In the genomic region with DNA sequence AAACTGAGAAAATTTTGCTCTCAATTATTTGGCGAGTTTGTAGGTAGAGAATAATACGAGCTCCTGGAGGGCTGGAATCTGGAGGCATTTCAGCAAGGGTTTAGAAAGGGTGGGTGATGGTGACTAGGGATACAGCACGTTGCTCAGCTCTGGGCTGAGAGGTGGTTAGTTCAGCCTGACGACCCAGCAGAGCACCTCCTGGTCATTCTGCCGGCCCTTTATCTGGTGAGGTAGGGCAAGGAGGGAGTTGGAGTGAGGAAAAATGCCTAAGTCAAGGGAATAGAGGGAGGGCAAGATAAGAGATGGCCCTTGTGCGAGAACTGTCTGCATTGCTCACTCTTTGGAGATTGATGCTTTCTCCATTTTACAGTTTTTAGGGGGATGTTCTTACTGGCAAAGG, we compare ENCODE assay signal across 17 cellular contexts. TPM values are rescaled to one million over a fixed set of nuclear protein-coding genes. Genes with fewer than 3 reads are reported as not detected.
DNase-seq lines count a peak whose midpoint lies in the region; ATAC-seq and TF ChIP-seq lines count a peak whose summit lies in the region.
"Had no signal": no experiment of that assay in that cellular context is flagged by ENCODE, and none has a peak within 500 bp of the region (broad histone marks: within the 10 kb centered on the region; RNA-seq: fewer than 3 reads in every experiment).

No MANE protein-coding gene starts in this region.

- ATAC-seq in SK-N-SH treated with all-trans-retinoic acid at 6 μM for 48 hours (no peak), HG03135 (IDR thresholded peaks at IDR 0.05; ENCODE audit: unreplicated experiment) (no peak)
- ATAC-seq: CD8-positive, alpha-beta T cell; HCT116; stimulated activated naive CD8-positive, alpha-beta T cell treated with anti-CD3 and anti-CD28 coated beads, Interleukin-15, amount 100 ng/mL, for 72 hours had no signal

- TF ChIP-seq EP300 in SK-N-SH (IDR thresholded peaks at IDR 0.05; ENCODE audit: borderline replicate concordance in 1 of 2, low read depth in 1 of 2, low read length in 1 of 2) (no peak), stomach (IDR thresholded peaks at IDR 0.05) (no peak)

- TF ChIP-seq POLR2A in stomach (IDR thresholded peaks at IDR 0.05): no peak

- H3K4me2 ChIP-seq in SK-N-SH: peak overlapping the region; percentile 24

- H3K27me3 ChIP-seq in SK-N-SH (ENCODE audit: insufficient read depth) (no peaks in the 10 kb centered on the region), SJCRH30 (no peaks in the 10 kb centered on the region), stomach (no peaks in the 10 kb centered on the region)

- peak overlapping the region; percentile 6; the same call in 1 of the 2 replicates for H3K9ac ChIP-seq in SK-N-SH

- intact Hi-C loops in stomach (cut with DNase I; ENCODE audit: low total_unique reads): loop anchor here (10.0 kb wide), 1 partner anchor 189 kb away; no protein-coding TSS in a partner anchor

- no peak overlapping the region for H2AFZ ChIP-seq in SK-N-SH (ENCODE audit: low read depth)

- POLR2A ChIA-PET in SK-N-SH (lab: Yijun Ruan, JAX): no interaction called here

- CTCF ChIA-PET in SK-N-SH (lab: Yijun Ruan, JAX): interaction anchor here (0.6 to 2.1 kb wide), 6 partner anchors 14 to 425 kb away, joined by 3 to 6 read pairs (median 4); no protein-coding TSS in a partner anchor

- H3F3A ChIP-seq in SK-N-SH (replicated peaks; ENCODE audit: insufficient read depth): peaks cover 46% of the 10 kb centered on the region

- H3K4me3 ChIP-seq in SK-N-SH (ENCODE audit: low read depth in 2 of 2, low read length in 1 of 2): no peak overlapping the region
- H3K4me3 ChIP-seq in SJCRH30: no peak overlapping the region
- H3K4me3 ChIP-seq in stomach: no peak overlapping the region

- H3K27ac ChIP-seq in SK-N-SH (ENCODE audit: low read depth in 2 of 2, low read length in 1 of 2) (peak overlapping the region; percentile 31 to 99), SJCRH30 (peak overlapping the region; percentile 91; the same call in 1 of the 2 replicates), stomach (peak overlapping the region in 4 of 5 donors; percentile 5 to 85 (median 70))

- H3K4me1 ChIP-seq in SK-N-SH (ENCODE audit: control insufficient read depth in 1 of 2, insufficient read depth in 2 of 2, low read depth in 1 of 2, low read length in 1 of 2) (peaks cover 43 to 68% of the 10 kb centered on the region in 2 experiments), SJCRH30 (peaks cover 47% of the 10 kb centered on the region), stomach (peaks cover 17 to 83% (median 56%) of the 10 kb centered on the region in 4 donors)

- H4K20me1 ChIP-seq in SK-N-SH (ENCODE audit: insufficient read depth): no peaks in the 10 kb centered on the region

- TF ChIP-seq RAD21 in SK-N-SH (IDR thresholded peaks at IDR 0.05; ENCODE audit: low read length): no peak

- no peaks in the 10 kb centered on the region for H3K36me3 ChIP-seq in SK-N-SH (replicated peaks in 1 of 2; ENCODE audit: control insufficient read depth in 1 of 2, insufficient read depth in 2 of 2, low read length in 1 of 2)
- H3K36me3 ChIP-seq in SJCRH30: no peaks in the 10 kb centered on the region; the same call in 1 of the 2 replicates
- peaks cover 0 to 10% (median 7%) of the 10 kb centered on the region in 4 donors for H3K36me3 ChIP-seq in stomach

- no peak for TF ChIP-seq CTCF in SK-N-SH (IDR thresholded peaks at IDR 0.05)
- no peak for TF ChIP-seq CTCF in stomach (IDR thresholded peaks at IDR 0.05)

- DNase-seq in SK-N-SH (no peak), SJCRH30 (no peak), kidney glomerular epithelial cell (lab: John Stamatoyannopoulos, UW) (peak; percentile 31), stomach (no peak), NCI-H526 treated with DMSO at 0.1 percent for 48 hours (lab: John Stamatoyannopoulos, UW) (no peak)
- no peak for DNase-seq in stimulated activated naive CD4-positive, alpha-beta T cell treated with Interleukin-2 at 50 U/mL for 16 hours (lab: John Stamatoyannopoulos, UW)
- DNase-seq: activated CD8-positive, alpha-beta memory T cell treated with anti-CD3 and anti-CD28 coated beads, Interleukin-2, amount 50 U/mL, for 4 hours; activated naive CD4-positive, alpha-beta T cell treated with anti-CD3 and anti-CD28 coated beads, Interleukin-2, amount 50 U/mL, for 16 hours; central memory CD4-positive, alpha-beta T cell; NCI-H146; occipital lobe; small intestine; stimulated activated naive CD8-positive, alpha-beta T cell treated with anti-CD3 and anti-CD28 coated beads, Interleukin-15, amount 100 ng/mL, for 72 hours had no signal

- H3K9me2 ChIP-seq in SK-N-SH: no peaks in the 10 kb centered on the region

- peaks cover 91% of the 10 kb centered on the region for H3K79me2 ChIP-seq in SK-N-SH (ENCODE audit: insufficient read depth)

- H3K9me3 ChIP-seq in SK-N-SH: no peaks in the 10 kb centered on the region
- no peaks in the 10 kb centered on the region for H3K9me3 ChIP-seq in SJCRH30 (replicated peaks)
- no peaks in the 10 kb centered on the region for H3K9me3 ChIP-seq in stomach

- 90% methylated on average over 6 of the region's 6 CpGs for WGBS in SK-N-SH (ENCODE audit: low lambda C conversion rate)
- WGBS in stomach, 5 donors: 52 to 69% (median 61%) methylated on average over 6 of the region's 6 CpGs

TF ChIP-seq in SK-N-SH, 30 proteins besides CTCF, POLR2A, EP300 and RAD21 (continues in another document):
- TF ChIP-seq MEF2A (IDR thresholded peaks at IDR 0.05; ENCODE audit: borderline replicate concordance, low read depth): no peak
- no peak for TF ChIP-seq MXI1 (IDR thresholded peaks at IDR 0.05; ENCODE audit: low read depth, low read length)
- no peak for TF ChIP-seq TCF12 (IDR thresholded peaks at IDR 0.05)
- no peak for TF ChIP-seq SIN3A (IDR thresholded peaks at IDR 0.05; ENCODE audit: borderline replicate concordance, low read depth, low read length)
- TF ChIP-seq TEAD4 (IDR thresholded peaks at IDR 0.05; ENCODE audit: borderline replicate concordance, insufficient read depth): no peak
- no peak for TF ChIP-seq ELF1 (IDR thresholded peaks at IDR 0.05)
- TF ChIP-seq GATA2 (CRISPR knock-in tag; IDR thresholded peaks at IDR 0.05): no peak
- TF ChIP-seq, protein P1, sequence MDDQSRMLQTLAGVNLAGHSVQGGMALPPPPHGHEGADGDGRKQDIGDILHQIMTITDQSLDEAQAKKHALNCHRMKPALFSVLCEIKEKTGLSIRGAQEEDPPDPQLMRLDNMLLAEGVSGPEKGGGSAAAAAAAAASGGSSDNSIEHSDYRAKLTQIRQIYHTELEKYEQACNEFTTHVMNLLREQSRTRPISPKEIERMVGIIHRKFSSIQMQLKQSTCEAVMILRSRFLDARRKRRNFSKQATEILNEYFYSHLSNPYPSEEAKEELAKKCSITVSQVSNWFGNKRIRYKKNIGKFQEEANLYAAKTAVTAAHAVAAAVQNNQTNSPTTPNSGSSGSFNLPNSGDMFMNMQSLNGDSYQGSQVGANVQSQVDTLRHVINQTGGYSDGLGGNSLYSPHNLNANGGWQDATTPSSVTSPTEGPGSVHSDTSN (IDR thresholded peaks at IDR 0.05): no peak
- TF ChIP-seq NFIC (IDR thresholded peaks at IDR 0.05; ENCODE audit: borderline replicate concordance): no peak
- TF ChIP-seq TAF1 (IDR thresholded peaks at IDR 0.05; ENCODE audit: borderline replicate concordance, low read depth, low read length): no peak

TF ChIP-seq in SK-N-SH treated with all-trans-retinoic acid at 6 μM for 48 hours, 23 proteins besides CTCF, POLR2A, EP300 and RAD21:
- no peak for TF ChIP-seq BACH2 (CRISPR knock-in tag; IDR thresholded peaks at IDR 0.05; ENCODE audit: borderline replicate concordance)
- TF ChIP-seq ZNF565 (CRISPR knock-in tag; conservative IDR thresholded peaks at IDR 0.05; ENCODE audit: low read depth): no peak
- TF ChIP-seq GLIS3 (CRISPR knock-in tag; IDR thresholded peaks at IDR 0.05): no peak
- TF ChIP-seq ZC3H10 (CRISPR knock-in tag; IDR thresholded peaks at IDR 0.05): no peak
- TF ChIP-seq, protein P2, sequence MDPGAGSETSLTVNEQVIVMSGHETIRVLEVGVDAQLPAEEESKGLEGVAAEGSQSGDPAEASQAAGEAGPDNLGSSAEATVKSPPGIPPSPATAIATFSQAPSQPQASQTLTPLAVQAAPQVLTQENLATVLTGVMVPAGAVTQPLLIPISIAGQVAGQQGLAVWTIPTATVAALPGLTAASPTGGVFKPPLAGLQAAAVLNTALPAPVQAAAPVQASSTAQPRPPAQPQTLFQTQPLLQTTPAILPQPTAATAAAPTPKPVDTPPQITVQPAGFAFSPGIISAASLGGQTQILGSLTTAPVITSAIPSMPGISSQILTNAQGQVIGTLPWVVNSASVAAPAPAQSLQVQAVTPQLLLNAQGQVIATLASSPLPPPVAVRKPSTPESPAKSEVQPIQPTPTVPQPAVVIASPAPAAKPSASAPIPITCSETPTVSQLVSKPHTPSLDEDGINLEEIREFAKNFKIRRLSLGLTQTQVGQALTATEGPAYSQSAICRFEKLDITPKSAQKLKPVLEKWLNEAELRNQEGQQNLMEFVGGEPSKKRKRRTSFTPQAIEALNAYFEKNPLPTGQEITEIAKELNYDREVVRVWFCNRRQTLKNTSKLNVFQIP (CRISPR knock-in tag; IDR thresholded peaks at IDR 0.05; ENCODE audit: borderline replicate concordance, low read depth): no peak
- TF ChIP-seq ZFP3 (CRISPR knock-in tag; IDR thresholded peaks at IDR 0.05): no peak
- TF ChIP-seq OSR1 (CRISPR knock-in tag; IDR thresholded peaks at IDR 0.05): no peak
- TF ChIP-seq CSDC2 (CRISPR knock-in tag; IDR thresholded peaks at IDR 0.05): no peak
- no peak for TF ChIP-seq RARB (CRISPR knock-in tag; IDR thresholded peaks at IDR 0.05)
- TF ChIP-seq, protein P3, sequence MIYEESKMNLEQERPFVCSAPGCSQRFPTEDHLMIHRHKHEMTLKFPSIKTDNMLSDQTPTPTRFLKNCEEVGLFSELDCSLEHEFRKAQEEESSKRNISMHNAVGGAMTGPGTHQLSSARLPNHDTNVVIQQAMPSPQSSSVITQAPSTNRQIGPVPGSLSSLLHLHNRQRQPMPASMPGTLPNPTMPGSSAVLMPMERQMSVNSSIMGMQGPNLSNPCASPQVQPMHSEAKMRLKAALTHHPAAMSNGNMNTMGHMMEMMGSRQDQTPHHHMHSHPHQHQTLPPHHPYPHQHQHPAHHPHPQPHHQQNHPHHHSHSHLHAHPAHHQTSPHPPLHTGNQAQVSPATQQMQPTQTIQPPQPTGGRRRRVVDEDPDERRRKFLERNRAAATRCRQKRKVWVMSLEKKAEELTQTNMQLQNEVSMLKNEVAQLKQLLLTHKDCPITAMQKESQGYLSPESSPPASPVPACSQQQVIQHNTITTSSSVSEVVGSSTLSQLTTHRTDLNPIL (CRISPR knock-in tag; IDR thresholded peaks at IDR 0.05; ENCODE audit: low read depth): no peak
- TF ChIP-seq ESRRG (CRISPR knock-in tag; IDR thresholded peaks at IDR 0.05): no peak
- TF ChIP-seq PPARA (CRISPR knock-in tag; IDR thresholded peaks at IDR 0.05; ENCODE audit: borderline replicate concordance): no peak
- TF ChIP-seq TCF4 (CRISPR knock-in tag; IDR thresholded peaks at IDR 0.05; ENCODE audit: borderline replicate concordance): no peak

RNA-seq across cellular contexts. Expression of a gene that starts 19.1 kb away (rescaled TPM):
- 99.8 and 118 TPM in 2 replicates for polyA plus RNA-seq in SK-N-SH (2012; rRNA removed)
- 81.8 and 111 TPM in 2 replicates for polyA plus RNA-seq in SK-N-SH (2012; cell fraction: cytosol; rRNA removed)
- 93.4 and 117 TPM in 2 replicates for polyA plus RNA-seq in SK-N-SH (2012; cell fraction: nucleus; rRNA removed)
- 50.5 and 51.1 TPM in 2 replicates for total RNA-seq in SJCRH30 (2014; rRNA removed; shearing (Covaris generic))
- total RNA-seq in stomach: 100 to 1,000 TPM in 1 of 5 donors, 10 to 100 TPM in 4; 39.3 to 101 (median 49.6) TPM
- polyA plus RNA-seq in stomach: 10 to 100 TPM in 2 of 3 donors, 1 to 10 TPM in 1; 5.5 to 18.1 (median 17.8) TPM
